Comparison of ENCODE assay signal across 29 cellular contexts in the genomic region with DNA sequence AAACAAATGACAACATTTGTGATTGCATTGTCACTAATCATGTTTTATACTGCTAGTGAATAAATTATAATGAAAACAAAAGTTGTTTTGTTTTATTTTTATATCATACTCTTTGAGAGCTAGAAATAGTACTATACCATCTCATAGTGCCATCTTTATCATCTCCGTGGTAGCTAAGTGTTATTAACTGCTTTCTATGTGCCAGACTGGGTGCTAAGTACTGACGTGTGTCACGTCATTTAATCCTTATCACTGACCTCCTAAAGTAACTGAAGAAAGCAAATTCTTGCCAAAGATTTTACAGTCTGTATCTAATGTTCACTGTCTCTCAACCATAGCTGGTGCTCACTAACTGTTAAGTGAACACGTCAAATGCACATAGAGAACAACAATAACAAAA.
"Had no signal": no experiment of that assay in that cellular context is flagged by ENCODE, and none has a peak within 500 bp of the region (broad histone marks: within the 10 kb centered on the region; RNA-seq: fewer than 3 reads in every experiment).

No MANE protein-coding gene starts in this region.

- H2AFZ ChIP-seq: neural progenitor cell had no signal

- H3K4me2 ChIP-seq: neural progenitor cell, smooth muscle cell had no signal

- H3K27ac ChIP-seq: neural progenitor cell, neutrophil, pancreas, prostate gland, skin epidermis, spleen, suprapubic skin, testis, tibial artery, transverse colon, upper lobe of right lung, uterus had no signal

- H3K27me3 ChIP-seq: neural progenitor cell, neutrophil, pancreas, right atrium auricular region, spleen, suprapubic skin, testis, tibial artery, transverse colon, upper lobe of right lung, uterus had no signal

- H3K9ac ChIP-seq: neural progenitor cell had no signal

- H3K4me3 ChIP-seq: neural progenitor cell, pancreas, prostate gland, right atrium auricular region, skin epidermis, smooth muscle cell, spleen, suprapubic skin, testis, tibial artery, transverse colon, upper lobe of right lung, uterus had no signal

- DNase-seq: naive thymus-derived CD4-positive, alpha-beta T cell; natural killer cell; nucleus accumbens; pancreas; retina; spleen; stimulated activated CD4-positive, alpha-beta T cell treated with anti-CD3 and anti-CD28 coated beads, Interleukin-12 subunit alpha, Interleukin-12 subunit beta, amount 100 ng/mL, for 4 hours; stimulated activated CD4-positive, alpha-beta T cell treated with anti-CD3 and anti-CD28 coated beads, Interleukin-1b, Interleukin-23, amount 100 ng/mL, for 48 hours; stimulated activated CD4-positive, alpha-beta T cell treated with anti-CD3 and anti-CD28 coated beads, Interleukin-4, amount 100 ng/mL, for 1 hour; stimulated activated CD4-positive, alpha-beta T cell treated with anti-CD3 and anti-CD28 coated beads, Interleukin-4, amount 100 ng/mL, for 4 hours; stimulated activated CD8-positive, alpha-beta memory T cell treated with anti-CD3 and anti-CD28 coated beads, Interleukin-4, amount 100 ng/mL, for 48 hours; stimulated activated naive CD4-positive, alpha-beta T cell; stimulated activated naive CD8-positive, alpha-beta T cell treated with anti-CD3 and anti-CD28 coated beads, Interleukin-15, amount 100 ng/mL, for 72 hours; stimulated activated naive CD8-positive, alpha-beta T cell treated with anti-CD3 and anti-CD28 coated beads, Interleukin-15, Interleukin-2, amounts not matched to agents 100 U/mL and 50 U/mL, for 24 hours; substantia nigra; testis; tibial artery; transverse colon; upper lobe of right lung; uterus had no signal

- H3K4me1 ChIP-seq: neural progenitor cell, pancreas, prostate gland, right atrium auricular region, spleen, suprapubic skin, testis, tibial artery, transverse colon, upper lobe of right lung, uterus had no signal

- H3K9me3 ChIP-seq: neutrophil, pancreas, prostate gland, right atrium auricular region, testis, tibial artery, transverse colon, upper lobe of right lung, uterus had no signal

- ATAC-seq: naive thymus-derived CD4-positive, alpha-beta T cell; natural killer cell; pancreas; sciatic nerve; stimulated activated memory B cell treated with anti-CD40 and anti-IgM and Interleukin-4, amounts not matched to agents 10 μg/mL and 1 μg/mL and 100 μg/mL, for 72 hours; stimulated activated naive CD8-positive, alpha-beta T cell treated with anti-CD3 and anti-CD28 coated beads, Interleukin-15, amount 100 ng/mL, for 72 hours; stimulated activated naive CD8-positive, alpha-beta T cell treated with anti-CD3 and anti-CD28 coated beads, Interleukin-15, Interleukin-2, amounts not matched to agents 100 U/mL and 50 U/mL, for 24 hours; upper lobe of right lung had no signal

- FAIRE-seq: pancreas had no signal

- H3K36me3 ChIP-seq: neural progenitor cell, neutrophil, pancreas, prostate gland, right atrium auricular region, spleen, suprapubic skin, tibial artery, transverse colon, upper lobe of right lung, uterus had no signal
